ENCODE assay signal across 28 cellular contexts in genomic region chr21:14923468-14923867, GRCh38.
DNase-seq lines count a peak whose midpoint lies in the region; ATAC-seq and TF ChIP-seq lines count a peak whose summit lies in the region.
"Had no signal": no experiment of that assay in that cellular context is flagged by ENCODE, and none has a peak within 500 bp of the region (broad histone marks: within the 10 kb centered on the region; RNA-seq: fewer than 3 reads in every experiment).

No MANE protein-coding gene starts in this region.

- no peak overlapping the region for H3K27ac ChIP-seq in ACC112 (ENCODE audit: low read depth, low read length)
- H3K27ac ChIP-seq in GM23248 = peak overlapping the region; percentile 40
- H3K27ac ChIP-seq: BLaER1, Peyer's patch had no signal

- H3K9me3 ChIP-seq in GM23248 (ENCODE audit: low read depth) = no peaks in the 10 kb centered on the region
- H3K9me3 ChIP-seq: BLaER1, Caco-2, Peyer's patch had no signal

- in situ Hi-C loops in GM23248 (cut with MboI) (no loop called here), astrocyte of the spinal cord (cut with HindIII; ENCODE audit: low sequenced_read_pairs) (no loop called here)

- WGBS in GM23248 (ENCODE audit: low coverage in 1 of 2, low lambda C conversion rate in 2 of 2, missing lambda C conversion rate in 2 of 2), 2 experiments = 0 to 4% methylated on average over 1 of the region's 1 CpG

- H3K36me3 ChIP-seq in ACC112 (ENCODE audit: insufficient read depth, low read length) = no peaks in the 10 kb centered on the region
- H3K36me3 ChIP-seq in GM23248 (ENCODE audit: low read depth) = no peaks in the 10 kb centered on the region
- H3K36me3 ChIP-seq: BLaER1, Peyer's patch had no signal

- 0 out of 2 replicates have a peak, but pooled peaks cover 16% of the 10 kb centered on the region for H3F3A ChIP-seq in GM23248 (ENCODE audit: insufficient read depth)

- H3K4me3 ChIP-seq in ACC112 (ENCODE audit: low read depth, low read length) = peak overlapping the region; percentile 10; the same call in 1 of the 2 replicates
- no peak overlapping the region for H3K4me3 ChIP-seq in GM23248
- no peak overlapping the region for H3K4me3 ChIP-seq in astrocyte of the spinal cord (ENCODE audit: low read depth, low read length)
- H3K4me3 ChIP-seq: BLaER1, Peyer's patch had no signal

- POLR2A ChIA-PET in HEK293T (lab: Yijun Ruan, JAX) = no interaction called here

- H3K4me1 ChIP-seq in ACC112 (ENCODE audit: control insufficient read depth, insufficient read depth, low read length, unreplicated experiment) (peaks cover 16% of the 10 kb centered on the region), GM23248 (ENCODE audit: insufficient read depth) (peaks cover 33% of the 10 kb centered on the region)
- H3K4me1 ChIP-seq: BLaER1, Caco-2, Peyer's patch had no signal

- CTCF ChIA-PET in HEK293T (lab: Yijun Ruan, JAX) = no interaction called here

- H3K79me2 ChIP-seq in ACC112 (ENCODE audit: control insufficient read depth, insufficient read depth, low read length, unreplicated experiment) (no peaks in the 10 kb centered on the region), GM23248 (ENCODE audit: insufficient read depth) (no peaks in the 10 kb centered on the region)

- TF ChIP-seq CTCF in astrocyte of the spinal cord (IDR thresholded peaks at IDR 0.05; ENCODE audit: low read depth, low read length) = no peak

- DNase-seq in GM23248 = peak; percentile 64
- DNase-seq in astrocyte of the spinal cord (ENCODE audit: low read depth, low spot score) = peak; percentile 52
- DNase-seq in glomerular visceral epithelial cell (ENCODE audit: extremely low spot score) = peak; percentile 29
- no peak for DNase-seq in NCI-H345 treated with DMSO at 0.1 percent for 48 hours (lab: John Stamatoyannopoulos, UW; ENCODE audit: unreplicated experiment)
- no peak for DNase-seq in HEK293T (ENCODE audit: extremely low spot score)
- DNase-seq: 8988T; activated B cell treated with CpG ODN at 0.5 μM for 24 hours; activated CD4-positive, alpha-beta memory T cell treated with anti-CD3 and anti-CD28 coated beads for 36 hours; activated naive CD8-positive, alpha-beta T cell treated with anti-CD3 and anti-CD28 coated beads for 36 hours; Caco-2; DMS79; effector memory CD8-positive, alpha-beta T cell; mesenchymal stem cell; NCI-H1694 treated with DMSO at 0.1 percent for 48 hours; NCI-H2171; NCI-H524 treated with DMSO at 0.1 percent for 48 hours; NK-92 treated with Interleukin-12 subunit alpha and Interleukin-12 subunit beta, amount 100 ng/mL, for 24 hours; Peyer's patch; SIG-M5; small intestine; stimulated activated CD4-positive, alpha-beta T cell treated with anti-CD3 and anti-CD28 coated beads, Interleukin-1b, Interleukin-23, amount 100 ng/mL, for 48 hours; SW 1271; T1000 had no signal

- ATAC-seq in HG03442 (IDR thresholded peaks at IDR 0.05; ENCODE audit: unreplicated experiment) (no peak), GM21367 (IDR thresholded peaks at IDR 0.05; ENCODE audit: unreplicated experiment) (no peak)
- ATAC-seq: effector memory CD8-positive, alpha-beta T cell; esophagus mucosa had no signal

- H2AFZ ChIP-seq in ACC112 (ENCODE audit: low read length, unreplicated experiment) = no peak overlapping the region
- no peak overlapping the region for H2AFZ ChIP-seq in GM23248

- H3K27me3 ChIP-seq in ACC112 (ENCODE audit: insufficient read depth, low read length) (no peaks in the 10 kb centered on the region), GM23248 (replicated peaks; ENCODE audit: insufficient read depth) (no peaks in the 10 kb centered on the region)
- H3K27me3 ChIP-seq: BLaER1, Peyer's patch had no signal

- no peaks in the 10 kb centered on the region for H4K20me1 ChIP-seq in GM23248 (ENCODE audit: insufficient read depth)
- H4K20me1 ChIP-seq: BLaER1 had no signal

- peak overlapping the region; percentile 69 for H3K4me2 ChIP-seq in GM23248 (ENCODE audit: unreplicated experiment)
- H3K4me2 ChIP-seq: BLaER1 had no signal

- H3K9me2 ChIP-seq in GM23248 (ENCODE audit: insufficient read depth) = no peaks in the 10 kb centered on the region

- peak overlapping the region; percentile 27; the same call in 1 of the 2 replicates for H3K9ac ChIP-seq in GM23248
- H3K9ac ChIP-seq: BLaER1 had no signal

TF ChIP-seq in HEK293T, 16 proteins besides CTCF, POLR2A, EP300 and RAD21:
- no peak for TF ChIP-seq SP1 (IDR thresholded peaks at IDR 0.05)
- TF ChIP-seq L3MBTL2 (conservative IDR thresholded peaks at IDR 0.05) = no peak
- TF ChIP-seq ELF4 (IDR thresholded peaks at IDR 0.05) = no peak
- TF ChIP-seq TARDBP (IDR thresholded peaks at IDR 0.05) = no peak
- no peak for TF ChIP-seq FOXK2 (IDR thresholded peaks at IDR 0.05)
- TF ChIP-seq BHLHE40 (IDR thresholded peaks at IDR 0.05; ENCODE audit: borderline replicate concordance) = no peak
- TF ChIP-seq PKNOX1 (IDR thresholded peaks at IDR 0.05) = no peak
- TF ChIP-seq FOXM1 (IDR thresholded peaks at IDR 0.05; ENCODE audit: borderline replicate concordance) = no peak
- TF ChIP-seq FOXA1 (IDR thresholded peaks at IDR 0.05) = no peak
- no peak for TF ChIP-seq HDGF (IDR thresholded peaks at IDR 0.05; ENCODE audit: borderline replicate concordance)
- no peak for TF ChIP-seq NFRKB (IDR thresholded peaks at IDR 0.05)
TF ChIP-seq in HEK293T: peak in this region for 0.

Comparison
In these comparisons a context has a peak if more than half of its experiments do, and no peak if none do; other contexts are left out.
1. DNase-seq: peak in GM23248 (single experiment), astrocyte of the spinal cord (single experiment) and glomerular visceral epithelial cell (single experiment); none in NCI-H345 treated with DMSO at 0.1 percent for 48 hours (single experiment) and HEK293T (single experiment).